ENCODE assay signal across 13 cellular contexts in the genomic region with DNA sequence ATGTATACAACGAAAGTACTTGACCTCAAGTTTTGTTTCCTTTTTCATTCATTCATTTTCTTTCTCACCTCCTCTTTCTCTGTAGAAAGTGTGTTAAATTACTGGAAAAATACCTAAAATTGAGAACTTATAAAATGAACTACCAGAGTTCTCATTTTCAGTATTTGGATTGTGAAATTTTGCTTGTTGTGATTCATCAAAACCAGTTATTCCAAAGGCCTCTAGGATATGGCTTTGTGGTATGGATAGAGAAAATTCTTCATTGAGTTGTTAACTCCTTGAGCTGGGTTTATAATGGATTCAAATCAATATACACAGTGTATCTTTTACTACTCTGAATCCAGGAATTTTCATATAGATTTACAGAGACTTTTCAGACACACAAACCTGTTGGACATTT.
"Had no signal": no experiment of that assay in that cellular context is flagged by ENCODE, and none has a peak within 500 bp of the region (broad histone marks: within the 10 kb centered on the region; RNA-seq: fewer than 3 reads in every experiment).

No MANE protein-coding gene starts in this region.

- H3K27ac Mint-ChIP-seq: activated CD4-positive, alpha-beta T cell treated with anti-CD3 and anti-CD28 coated beads for 36 hours; activated CD8-positive, alpha-beta T cell treated with anti-CD3 and anti-CD28 coated beads for 36 hours; activated T-cell treated with anti-CD3 and anti-CD28 coated beads, Interleukin-2, amount 50 U/mL, for 72 hours had no signal

- H3K27ac ChIP-seq: tibial artery, uterus, VCaP had no signal

- H3K27me3 Mint-ChIP-seq: activated CD4-positive, alpha-beta T cell treated with anti-CD3 and anti-CD28 coated beads for 36 hours; activated CD8-positive, alpha-beta T cell treated with anti-CD3 and anti-CD28 coated beads for 36 hours; central memory CD8-positive, alpha-beta T cell had no signal

- H3K9me3 ChIP-seq: tibial artery, uterus had no signal

- H3K4me2 ChIP-seq: smooth muscle cell had no signal

- H3K9me3 Mint-ChIP-seq: activated CD8-positive, alpha-beta T cell treated with anti-CD3 and anti-CD28 coated beads for 36 hours; activated T-cell treated with anti-CD3 and anti-CD28 coated beads, Interleukin-2, amount 50 U/mL, for 72 hours; central memory CD8-positive, alpha-beta T cell had no signal

- H3K4me3 ChIP-seq: smooth muscle cell, tibial artery, uterus had no signal

- H3K4me1 ChIP-seq: tibial artery, uterus had no signal

- H3K4me3 Mint-ChIP-seq: activated CD4-positive, alpha-beta T cell treated with anti-CD3 and anti-CD28 coated beads for 36 hours; activated CD8-positive, alpha-beta T cell treated with anti-CD3 and anti-CD28 coated beads for 36 hours; activated T-cell treated with anti-CD3 and anti-CD28 coated beads, Interleukin-2, amount 50 U/mL, for 72 hours; central memory CD8-positive, alpha-beta T cell had no signal

- DNase-seq: activated CD4-positive, alpha-beta T cell treated with anti-CD3 and anti-CD28 coated beads for 36 hours; activated CD8-positive, alpha-beta memory T cell treated with anti-CD3 and anti-CD28 coated beads, Interleukin-2, amount 50 U/mL, for 4 hours; activated CD8-positive, alpha-beta T cell treated with anti-CD3 and anti-CD28 coated beads for 36 hours; activated naive CD4-positive, alpha-beta T cell; activated T-cell treated with anti-CD3 and anti-CD28 coated beads, Interleukin-2, amount 50 U/mL, for 72 hours; effector memory CD4-positive, alpha-beta T cell; kidney; T1000; tibial artery; uterus had no signal

- ATAC-seq: activated CD8-positive, alpha-beta T cell treated with anti-CD3 and anti-CD28 coated beads for 36 hours; activated T-cell treated with anti-CD3 and anti-CD28 coated beads, Interleukin-2, amount 50 U/mL, for 72 hours had no signal

- H3K27me3 ChIP-seq: tibial artery, uterus had no signal

- H3K36me3 ChIP-seq: uterus had no signal
